Comparison of ENCODE assay signal across 8 cellular contexts in the genomic region with DNA sequence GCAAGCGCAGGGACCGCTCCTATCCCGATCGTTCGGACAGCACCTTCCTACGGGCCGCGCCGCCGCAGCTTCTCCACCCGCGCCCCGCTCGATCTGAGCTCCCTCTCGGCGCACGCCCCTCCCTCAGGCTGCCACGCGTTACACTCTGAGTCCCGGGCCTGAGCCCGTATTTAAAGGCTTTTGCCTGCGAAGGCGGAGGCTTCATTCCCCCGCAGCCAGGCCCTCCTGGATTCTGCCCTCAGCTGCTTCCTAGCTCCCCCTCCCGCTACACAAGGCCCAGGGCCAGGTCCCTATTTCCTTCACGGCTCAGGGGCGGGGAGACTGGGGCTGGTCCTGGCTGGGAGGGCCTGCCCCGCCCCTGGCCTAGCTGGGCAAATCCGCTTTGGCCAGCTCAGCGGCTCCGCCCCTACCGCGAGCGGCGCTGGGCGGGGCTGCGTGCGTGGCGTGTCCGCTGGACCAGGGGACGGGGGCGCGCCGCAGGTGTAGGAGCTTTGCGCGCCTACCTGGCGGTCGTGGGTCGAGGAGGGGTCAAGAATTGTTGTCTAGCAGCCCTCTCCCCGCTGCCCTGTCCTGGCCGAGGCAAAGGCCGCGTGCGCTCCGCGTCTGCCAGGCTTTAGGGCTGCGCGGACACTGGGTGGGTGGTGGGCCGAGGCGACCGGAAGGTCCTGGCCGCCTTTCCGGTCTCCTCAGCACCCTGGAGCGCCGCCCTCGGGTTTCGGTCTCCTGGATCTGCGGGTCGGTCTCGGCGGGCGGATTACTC. TPM values are rescaled to one million over a fixed set of nuclear protein-coding genes. Genes with fewer than 3 reads are reported as not detected.
DNase-seq lines count a peak whose midpoint lies in the region; ATAC-seq, FAIRE-seq and TF ChIP-seq lines count a peak whose summit lies in the region.

Gene UGDH (minus strand): TSS at position 144 of the 760 bp plus-strand sequence. CDS start 5,927 bp downstream, outside the sequence.

- peak; percentile 91 for DNase-seq in DND-41
- peak; percentile 96 for DNase-seq in RCC 7860 (ENCODE audit: low spot score)
- DNase-seq in activated T-cell treated with anti-CD3 and anti-CD28 coated beads, Interleukin-2, amount 50 U/mL, for 72 hours = peak; percentile 95 to 97
- peak; percentile 98 for DNase-seq in esophagus muscularis mucosa (ENCODE audit: extremely low spot score)
- DNase-seq in myocyte (ENCODE audit: low read depth) = peak; percentile 99
- DNase-seq in stimulated activated CD8-positive, alpha-beta memory T cell treated with anti-CD3 and anti-CD28 coated beads, Interleukin-7, amount 100 ng/mL, for 48 hours (ENCODE audit: extremely low read depth in 1 of 2, low read depth in 1 of 2) = peak; percentile 82 to 85

- H3K36me3 ChIP-seq in DND-41 (ENCODE audit: insufficient read depth, low read length) (no peaks in the 10 kb centered on the region), KOPT-K1 (ENCODE audit: insufficient read depth, low read length) (no peaks in the 10 kb centered on the region), esophagus muscularis mucosa (peaks cover 0 to 10% (median 6%) of the 10 kb centered on the region in 4 donors)

- ATAC-seq in DND-41 (ENCODE audit: insufficient read depth, low read depth) = peak; percentile 98
- ATAC-seq in GM21786 (IDR thresholded peaks at IDR 0.05; ENCODE audit: unreplicated experiment) = peak; percentile 96
- ATAC-seq in activated T-cell treated with anti-CD3 and anti-CD28 coated beads, Interleukin-2, amount 50 U/mL, for 72 hours (replicated peaks in 1 of 2) = peak; percentile 98 to 99

- H3K27me3 ChIP-seq in DND-41 (ENCODE audit: insufficient read depth, low read length, poor library complexity) (no peaks in the 10 kb centered on the region), esophagus muscularis mucosa (no peaks in the 10 kb centered on the region)

- H3K4me3 Mint-ChIP-seq in activated T-cell treated with anti-CD3 and anti-CD28 coated beads, Interleukin-2, amount 50 U/mL, for 72 hours = peak within 1 kb of the TSS; percentile 98 to 99

- H3K27ac ChIP-seq in DND-41 (ENCODE audit: low read length) (peak within 1 kb of the TSS; percentile 42), KOPT-K1 (ENCODE audit: low read depth, low read length, poor library complexity, severe bottlenecking) (peak within 1 kb of the TSS; percentile 23), esophagus muscularis mucosa (replicated peaks in 1 of 4) (peak within 1 kb of the TSS; percentile 92 to 98 (median 95))

- peak within 1 kb of the TSS; percentile 95 for H3K4me2 ChIP-seq in DND-41 (ENCODE audit: insufficient read depth, low read length)

- WGBS in esophagus muscularis mucosa = 0% methylated on average over 24 of the region's 72 CpGs

- H2AFZ ChIP-seq in DND-41 (ENCODE audit: low read depth, low read length) = peak within 1 kb of the TSS; percentile 92

- FAIRE-seq in RCC 7860 (lab: Jason Lieb, UNC) = peak; percentile 77

- H3K9ac ChIP-seq in DND-41 (ENCODE audit: low read depth, low read length) = peak within 1 kb of the TSS; percentile 75

- H3K9me3 ChIP-seq in DND-41 (ENCODE audit: insufficient read depth, low read length, severe bottlenecking) = peaks cover 10% of the 10 kb centered on the region
- H3K9me3 ChIP-seq in KOPT-K1 (ENCODE audit: insufficient read depth, low read length, poor library complexity, severe bottlenecking) = peaks cover 25% of the 10 kb centered on the region
- no peaks in the 10 kb centered on the region for H3K9me3 ChIP-seq in esophagus muscularis mucosa

- H3K9me3 Mint-ChIP-seq in activated T-cell treated with anti-CD3 and anti-CD28 coated beads, Interleukin-2, amount 50 U/mL, for 72 hours = peaks cover 11 to 19% of the 10 kb centered on the region in 2 donors

- H3K27ac Mint-ChIP-seq in activated T-cell treated with anti-CD3 and anti-CD28 coated beads, Interleukin-2, amount 50 U/mL, for 72 hours = peak within 1 kb of the TSS; percentile 95

- no peak for TF ChIP-seq EP300 in esophagus muscularis mucosa (IDR thresholded peaks at IDR 0.05)

- TF ChIP-seq CTCF in DND-41 (IDR thresholded peaks at IDR 0.05; ENCODE audit: borderline replicate concordance, extremely low read depth, low read length, poor library complexity, severe bottlenecking) (no peak), esophagus muscularis mucosa (IDR thresholded peaks at IDR 0.05) (peak in 1 of 3 experiments; percentile 16)

- peaks cover 18 to 22% of the 10 kb centered on the region in 2 donors for H3K36me3 Mint-ChIP-seq in activated T-cell treated with anti-CD3 and anti-CD28 coated beads, Interleukin-2, amount 50 U/mL, for 72 hours (ENCODE audit: insufficient read depth in 2 of 2)

- peaks cover 24% of the 10 kb centered on the region for H3K4me1 ChIP-seq in DND-41 (ENCODE audit: insufficient read depth, low read length)
- H3K4me1 ChIP-seq in esophagus muscularis mucosa = peaks cover 19 to 36% (median 31%) of the 10 kb centered on the region in 4 donors

- no peaks in the 10 kb centered on the region for H4K20me1 ChIP-seq in DND-41 (ENCODE audit: insufficient read depth, low read length)

- peak; percentile 87 for TF ChIP-seq POLR2A in esophagus muscularis mucosa (IDR thresholded peaks at IDR 0.05; ENCODE audit: low read depth)

- peak within 1 kb of the TSS; percentile 57 to 75 for H3K4me3 ChIP-seq in DND-41 (ENCODE audit: low read depth in 1 of 2, low read length in 2 of 2)
- H3K4me3 ChIP-seq in esophagus muscularis mucosa = peak within 1 kb of the TSS; percentile 75 to 89 (median 85)

- H3K79me2 ChIP-seq in DND-41 (ENCODE audit: insufficient read depth, low read length) = no peaks in the 10 kb centered on the region

- H3K4me1 Mint-ChIP-seq in activated T-cell treated with anti-CD3 and anti-CD28 coated beads, Interleukin-2, amount 50 U/mL, for 72 hours (ENCODE audit: low read depth) = peaks cover 21% of the 10 kb centered on the region

- intact Hi-C loops in esophagus muscularis mucosa (cut with DNase I) = loop anchor here (2.0 to 5.0 kb wide), 4 partner anchors 70 to 345 kb away; partner anchors contain the start of genes LIAS, RPL9, SMIM14 and UBE2K

- H3K27me3 Mint-ChIP-seq in activated T-cell treated with anti-CD3 and anti-CD28 coated beads, Interleukin-2, amount 50 U/mL, for 72 hours (ENCODE audit: low read depth) = no peaks in the 10 kb centered on the region

RNA-seq across cellular contexts. Expression of gene UGDH, which starts in this region (rescaled TPM):
- total RNA-seq in activated T-cell treated with anti-CD3 and anti-CD28 coated beads, Interleukin-2, amount 50 U/mL, for 72 hours = 10 to 100 TPM; 33.0 to 36.7 TPM
- total RNA-seq in esophagus muscularis mucosa (100 to 1,000 TPM in 1 of 4 donors, 10 to 100 TPM in 3; 36.4 to 180 (median 42.1) TPM), myocyte (48.0 and 58.2 TPM in 2 replicates)
- 27.3 TPM for polyA plus RNA-seq in myocyte (2012)

Comparison
In these comparisons a context has a peak if more than half of its experiments do, and no peak if none do; other contexts are left out.
1. Peak in every context shown above with its lines: DNase-seq, ATAC-seq, H3K4me3 ChIP-seq and H3K27ac ChIP-seq.
2. H3K27ac ChIP-seq: peak in every context shown above with its lines; median percentile 95 in esophagus muscularis mucosa; 42 in DND-41; 23 in KOPT-K1.